16 cellular contexts compared by ENCODE assay signal in genomic region chr9:1469996-1470395, GRCh38.
DNase-seq lines count a peak whose midpoint lies in the region; ATAC-seq and TF ChIP-seq lines count a peak whose summit lies in the region.
"Had no signal": no experiment of that assay in that cellular context is flagged by ENCODE, and none has a peak within 500 bp of the region (broad histone marks: within the 10 kb centered on the region; RNA-seq: fewer than 3 reads in every experiment).

No MANE protein-coding gene starts in this region.

- H3K4me3 ChIP-seq in WERI-Rb-1 (ENCODE audit: low read depth, low read length) (no peak overlapping the region), ascending aorta (no peak overlapping the region)
- H3K4me3 ChIP-seq: transverse colon had no signal

- no peak overlapping the region for H3K27ac ChIP-seq in WERI-Rb-1
- no peak overlapping the region for H3K27ac ChIP-seq in ascending aorta
- H3K27ac ChIP-seq: transverse colon had no signal

- DNase-seq in WERI-Rb-1 (no peak), ascending aorta (ENCODE audit: low spot score in 2 of 2) (no peak), mucosa of gallbladder (ENCODE audit: low spot score) (no peak), NCI-H187 treated with DMSO at 0.1 percent for 48 hours (lab: John Stamatoyannopoulos, UW) (no peak)
- DNase-seq: activated CD4-positive, alpha-beta memory T cell treated with anti-CD3 and anti-CD28 coated beads for 36 hours; anterior cingulate cortex; CD8-positive, alpha-beta memory T cell; effector CD4-positive, alpha-beta T cell; mesendoderm; NCI-H1417; T-cell; transverse colon had no signal

- H3K9me3 ChIP-seq in WERI-Rb-1 (ENCODE audit: severe bottlenecking), result no peaks in the 10 kb centered on the region
- no peaks in the 10 kb centered on the region for H3K9me3 ChIP-seq in ascending aorta
- H3K9me3 ChIP-seq: transverse colon had no signal

- no peaks in the 10 kb centered on the region for H3K4me1 ChIP-seq in ascending aorta
- H3K4me1 ChIP-seq: transverse colon had no signal

- intact Hi-C loops in ascending aorta (cut with DNase I), result no loop called here

- H3K27me3 ChIP-seq in WERI-Rb-1 (ENCODE audit: insufficient read depth, low read depth, severe bottlenecking), result peaks cover 30% of the 10 kb centered on the region
- H3K27me3 ChIP-seq in ascending aorta, result no peaks in the 10 kb centered on the region

- TF ChIP-seq CTCF in WERI-Rb-1 (IDR thresholded peaks at IDR 0.05; ENCODE audit: low read depth, low read length) (no peak), ascending aorta (IDR thresholded peaks at IDR 0.05) (no peak)

- H3K36me3 ChIP-seq in WERI-Rb-1 (no peaks in the 10 kb centered on the region), ascending aorta (no peaks in the 10 kb centered on the region)
- H3K36me3 ChIP-seq: transverse colon had no signal

- peak; percentile 95 for ATAC-seq in GM18868 (IDR thresholded peaks at IDR 0.05; ENCODE audit: unreplicated experiment)
- peak; percentile 79 for ATAC-seq in GM21381 (IDR thresholded peaks at IDR 0.05; ENCODE audit: unreplicated experiment)
- ATAC-seq in HG02973 (IDR thresholded peaks at IDR 0.05; ENCODE audit: unreplicated experiment), result peak; percentile 87
- peak; percentile 80 for ATAC-seq in HG03575 (IDR thresholded peaks at IDR 0.05; ENCODE audit: extremely low read depth, insufficient number of reproducible peaks, low FRiP score, unreplicated experiment)
- ATAC-seq: T-cell had no signal
